14 cellular contexts compared by ENCODE assay signal in the genomic region with DNA sequence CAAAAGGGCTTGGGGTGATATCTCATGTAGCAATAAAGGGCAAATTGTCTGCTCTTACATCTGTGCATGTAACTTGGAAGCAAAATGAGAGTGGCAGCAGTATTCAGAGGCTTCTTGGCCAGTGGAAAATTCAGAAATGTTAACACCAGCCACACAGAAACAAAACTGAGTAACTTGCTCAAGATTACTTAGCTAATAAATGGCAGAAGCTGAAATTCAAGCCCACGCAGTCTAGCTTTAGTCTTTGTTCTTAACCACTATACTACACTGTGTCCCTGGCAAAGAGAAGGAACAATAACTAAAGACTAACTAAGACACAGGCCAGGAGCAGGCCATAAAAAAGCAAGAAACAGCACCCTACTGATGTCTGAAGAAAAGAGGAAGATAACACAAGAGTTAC.
A peak's percentile ranks its signal among the peaks of the same experiment; 100 is the strongest.
DNase-seq lines count a peak whose midpoint lies in the region; ATAC-seq and TF ChIP-seq lines count a peak whose summit lies in the region.
"Had no signal": no experiment of that assay in that cellular context is flagged by ENCODE, and none has a peak within 500 bp of the region (broad histone marks: within the 10 kb centered on the region; RNA-seq: fewer than 3 reads in every experiment).

No MANE protein-coding gene starts in this region.

- H3K27ac ChIP-seq in cingulate gyrus (ENCODE audit: low read depth, low read length): peak overlapping the region; percentile 63
- H3K27ac ChIP-seq: PC-9 had no signal

- intact Hi-C loops in CD14-positive monocyte (cut with micrococcal nuclease): no loop called here

- DNase-seq in CD14-positive monocyte (ENCODE audit: low spot score) (no peak), NCI-H1417 treated with DMSO at 0.1 percent for 48 hours (lab: John Stamatoyannopoulos, UW) (no peak), NCI-H748 treated with DMSO at 0.1 percent for 48 hours (lab: John Stamatoyannopoulos, UW) (no peak)
- DNase-seq in activated effector memory CD4-positive, alpha-beta T cell treated with anti-CD3 and anti-CD28 coated beads, Interleukin-2, amount 50 U/mL, for 16 hours: no peak
- DNase-seq: effector CD8-positive, alpha-beta T cell; NCI-H2029; NCI-H524 treated with DMSO at 0.1 percent for 48 hours; SK-N-SH; stimulated activated CD4-positive, alpha-beta T cell treated with anti-CD3 and anti-CD28 coated beads, Interleukin-4, amount 100 ng/mL, for 4 hours had no signal

- no peak overlapping the region for H3K4me3 Mint-ChIP-seq in CD14-positive monocyte

- H3K9me3 Mint-ChIP-seq in CD14-positive monocyte: no peaks in the 10 kb centered on the region

- H3K36me3 Mint-ChIP-seq in CD14-positive monocyte: peaks cover 8 to 14% of the 10 kb centered on the region in 2 donors

- ATAC-seq in GM19372 (IDR thresholded peaks at IDR 0.05; ENCODE audit: low read depth, unreplicated experiment) (peak; percentile 63), HG03432 (IDR thresholded peaks at IDR 0.05; ENCODE audit: unreplicated experiment) (peak; percentile 44), HG03521 (IDR thresholded peaks at IDR 0.05; ENCODE audit: unreplicated experiment) (no peak)

- H3K27ac Mint-ChIP-seq in CD14-positive monocyte: peak overlapping the region in 4 of 7 donors; percentile 1 to 51 (median 11)

- H3K4me1 Mint-ChIP-seq in CD14-positive monocyte: peaks cover 35% of the 10 kb centered on the region

- H3K27me3 Mint-ChIP-seq in CD14-positive monocyte (ENCODE audit: low read depth in 3 of 3): peaks cover 0 to 3% (median 0%) of the 10 kb centered on the region in 3 donors

- TF ChIP-seq CTCF in CD14-positive monocyte (IDR thresholded peaks at IDR 0.05): no peak
